Comparison of ENCODE assay signal across 8 cellular contexts in the genomic region with DNA sequence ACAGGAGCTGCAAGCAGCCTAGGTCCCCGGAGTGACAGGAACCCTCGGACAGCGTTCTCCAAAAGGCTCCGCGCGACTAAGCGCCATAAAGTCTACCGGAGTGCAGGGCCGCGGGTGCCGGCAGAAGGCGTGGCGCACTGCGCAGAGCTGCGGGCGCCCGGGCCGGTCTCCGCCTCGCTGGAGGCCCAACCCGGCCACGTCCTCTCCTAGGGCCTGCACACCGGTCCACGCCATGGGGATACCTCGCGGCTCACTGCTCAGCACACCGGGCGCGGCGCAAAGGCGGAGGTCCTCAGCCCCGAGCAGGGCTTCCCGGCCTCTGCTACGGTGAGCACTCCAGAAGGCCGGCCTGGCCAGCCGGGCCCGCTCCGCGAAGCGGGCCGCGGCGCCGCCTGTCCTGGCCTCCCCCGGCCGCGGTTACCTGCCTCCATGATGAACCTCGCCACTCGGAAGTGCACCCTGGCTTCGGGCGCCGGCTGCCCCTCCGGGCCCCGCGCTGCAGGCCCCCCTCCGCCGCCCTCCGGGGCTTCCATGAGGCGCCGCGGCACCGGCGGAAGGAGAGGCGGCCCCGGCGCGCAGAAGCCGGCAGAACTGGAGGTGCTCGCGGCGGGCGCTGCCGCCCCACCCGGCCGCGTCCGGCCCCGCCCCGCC. TPM values are rescaled to one million over a fixed set of nuclear protein-coding genes. Genes with fewer than 3 reads are reported as not detected.
A peak's percentile ranks its signal among the peaks of the same experiment; 100 is the strongest.
DNase-seq lines count a peak whose midpoint lies in the region; ATAC-seq and TF ChIP-seq lines count a peak whose summit lies in the region.

CCNQ (minus strand) TSS at position 599 of the 651 bp plus-strand sequence; CDS start at position 533, 66 bp downstream.

- peak within 1 kb of the TSS; percentile 81 for H3K9ac ChIP-seq in SK-N-MC (ENCODE audit: insufficient read length)

- intact Hi-C loops in left lung (cut with DNase I), result no loop called here

- no peaks in the 10 kb centered on the region for H3K36me3 ChIP-seq in SK-N-MC (ENCODE audit: insufficient read depth, low read length)
- H3K36me3 ChIP-seq in left lung, result peaks cover 0 to 22% of the 10 kb centered on the region in 2 donors

- peaks cover 9% of the 10 kb centered on the region for H3K36me3 Mint-ChIP-seq in chondrocyte (ENCODE audit: low read depth)
- H3K36me3 Mint-ChIP-seq in stimulated activated naive B cell treated with anti-CD40 and anti-IgM and Interleukin-4, amounts not matched to agents 10 μg/mL and 1 μg/mL and 100 μg/mL, for 72 hours, result peaks cover 7 to 10% of the 10 kb centered on the region in 2 donors

- ATAC-seq in GM19328 (IDR thresholded peaks at IDR 0.05; ENCODE audit: unreplicated experiment) (peak; percentile 53), HG03342 (IDR thresholded peaks at IDR 0.05; ENCODE audit: unreplicated experiment) (peak; percentile 28), left lung (peak; percentile 53)
- ATAC-seq in stimulated activated naive B cell treated with anti-CD40 and anti-IgM and Interleukin-4, amounts not matched to agents 10 μg/mL and 1 μg/mL and 100 μg/mL, for 72 hours (replicated peaks), result peak; percentile 66 to 71

- no peak for DNase-seq in SK-N-MC (ENCODE audit: low read depth, low spot score)
- peak; percentile 90 for DNase-seq in chondrocyte (ENCODE audit: low spot score)
- DNase-seq in left lung, result no peak
- DNase-seq in stimulated activated naive B cell treated with anti-CD40 and anti-IgM and Interleukin-4, amounts not matched to agents 10 μg/mL and 1 μg/mL and 100 μg/mL, for 72 hours, result peak; percentile 9
- DNase-seq in KG1 (lab: John Stamatoyannopoulos, UW), result no peak

- no peaks in the 10 kb centered on the region for H3K27me3 Mint-ChIP-seq in chondrocyte (ENCODE audit: low read depth)
- H3K27me3 Mint-ChIP-seq in stimulated activated naive B cell treated with anti-CD40 and anti-IgM and Interleukin-4, amounts not matched to agents 10 μg/mL and 1 μg/mL and 100 μg/mL, for 72 hours, result no peaks in the 10 kb centered on the region

- H3K27ac Mint-ChIP-seq in chondrocyte (ENCODE audit: unreplicated experiment), result peak within 1 kb of the TSS; percentile 45
- H3K27ac Mint-ChIP-seq in stimulated activated naive B cell treated with anti-CD40 and anti-IgM and Interleukin-4, amounts not matched to agents 10 μg/mL and 1 μg/mL and 100 μg/mL, for 72 hours, result peak within 1 kb of the TSS; percentile 89

- H3K27me3 ChIP-seq in left lung, result no peaks in the 10 kb centered on the region

- peaks cover 3% of the 10 kb centered on the region for H3K9me3 Mint-ChIP-seq in chondrocyte (ENCODE audit: low read depth)
- H3K9me3 Mint-ChIP-seq in stimulated activated naive B cell treated with anti-CD40 and anti-IgM and Interleukin-4, amounts not matched to agents 10 μg/mL and 1 μg/mL and 100 μg/mL, for 72 hours, result no peaks in the 10 kb centered on the region

- peak within 1 kb of the TSS; percentile 83 for H3K4me3 Mint-ChIP-seq in chondrocyte (ENCODE audit: unreplicated experiment)
- peak within 1 kb of the TSS; percentile 87 to 88 for H3K4me3 Mint-ChIP-seq in stimulated activated naive B cell treated with anti-CD40 and anti-IgM and Interleukin-4, amounts not matched to agents 10 μg/mL and 1 μg/mL and 100 μg/mL, for 72 hours

- no peak for TF ChIP-seq CTCF in C4-2B (conservative IDR thresholded peaks at IDR 0.05)
- TF ChIP-seq CTCF in chondrocyte (IDR thresholded peaks at IDR 0.05), result peak; percentile 15
- TF ChIP-seq CTCF in left lung (IDR thresholded peaks at IDR 0.05), result no peak

- peaks cover 16% of the 10 kb centered on the region for H3K4me1 Mint-ChIP-seq in chondrocyte (ENCODE audit: low read depth)
- peaks cover 30 to 42% of the 10 kb centered on the region in 2 donors for H3K4me1 Mint-ChIP-seq in stimulated activated naive B cell treated with anti-CD40 and anti-IgM and Interleukin-4, amounts not matched to agents 10 μg/mL and 1 μg/mL and 100 μg/mL, for 72 hours

- H3K9me3 ChIP-seq in SK-N-MC (ENCODE audit: low read depth, low read length), result no peaks in the 10 kb centered on the region
- no peaks in the 10 kb centered on the region for H3K9me3 ChIP-seq in left lung

- peak within 1 kb of the TSS; percentile 83 for H3K4me3 ChIP-seq in SK-N-MC
- peak within 1 kb of the TSS; percentile 56 to 69 for H3K4me3 ChIP-seq in left lung

- H3K4me1 ChIP-seq in left lung, result peaks cover 0 to 24% of the 10 kb centered on the region in 2 donors

- H3K27ac ChIP-seq in C4-2B (peak within 1 kb of the TSS; percentile 89), SK-N-MC (no peak within 1 kb of the TSS), left lung (peak within 1 kb of the TSS; percentile 7 to 78)

RNA-seq across cellular contexts. Expression of gene CCNQ, which starts in this region (rescaled TPM):
- total RNA-seq in chondrocyte, result 17.2 to 21.9 TPM (median 17.7 TPM) in 3 replicates
- 10 to 100 TPM; 17.1 to 18.7 TPM for total RNA-seq in left lung

Comparison
In these comparisons a context has a peak if more than half of its experiments do, and no peak if none do; other contexts are left out.
1. DNase-seq: peak in chondrocyte (single experiment) and stimulated activated naive B cell treated with anti-CD40 and anti-IgM and Interleukin-4, amounts not matched to agents 10 μg/mL and 1 μg/mL and 100 μg/mL, for 72 hours (single experiment); none in SK-N-MC (single experiment), left lung (0 of 2) and KG1 (single experiment).
2. Peak in every context shown above with its lines, with median percentiles within 50 percentile points of each other: ATAC-seq.